ENCODE assay signal across 16 cellular contexts in genomic region chr12:131766382-131767107, GRCh38.
"Had no signal": no experiment of that assay in that cellular context is flagged by ENCODE, and none has a peak within 500 bp of the region (broad histone marks: within the 10 kb centered on the region; RNA-seq: fewer than 3 reads in every experiment).

No MANE protein-coding gene starts in this region.

- H3K9me3 ChIP-seq: colonic mucosa, tibial artery, uterus had no signal

- DNase-seq: activated CD4-positive, alpha-beta T cell treated with anti-CD3 and anti-CD28 coated beads for 4 hours; activated naive CD4-positive, alpha-beta T cell treated with anti-CD3 and anti-CD28 coated beads for 36 hours; colonic mucosa; effector memory CD4-positive, alpha-beta T cell; hippocampal formation; retina; T1000; tibial artery; uterus had no signal

- H3K27ac ChIP-seq: cardiac muscle cell, colonic mucosa, epithelial cell of prostate, parathyroid adenoma, tibial artery, uterus, VCaP had no signal

- H3K4me1 ChIP-seq: colonic mucosa, parathyroid adenoma, tibial artery, uterus had no signal

- H3K4me1 Mint-ChIP-seq: mesothelial cell of epicardium had no signal

- H3K4me3 Mint-ChIP-seq: activated naive CD4-positive, alpha-beta T cell treated with anti-CD3 and anti-CD28 coated beads for 36 hours; activated T-helper 1 cell treated with anti-CD3 and anti-CD28 coated beads, Interleukin-12 subunit alpha, Interleukin-12 subunit beta, Interleukin-2, Interleukin-4 antibody, amounts not matched to agents 30 ng/mL and 10 ng/mL and 1 ng/mL, durations not matched to agents 14 hours and 24 hours and 36 hours; mesothelial cell of epicardium had no signal

- H3K36me3 ChIP-seq: uterus had no signal

- H3K27ac Mint-ChIP-seq: activated naive CD4-positive, alpha-beta T cell treated with anti-CD3 and anti-CD28 coated beads for 36 hours; activated T-helper 1 cell treated with anti-CD3 and anti-CD28 coated beads, Interleukin-12 subunit alpha, Interleukin-12 subunit beta, Interleukin-2, Interleukin-4 antibody, amounts not matched to agents 30 ng/mL and 10 ng/mL and 1 ng/mL, durations not matched to agents 14 hours and 24 hours and 36 hours; mesothelial cell of epicardium had no signal

- H3K4me3 ChIP-seq: cardiac muscle cell, colonic mucosa, skin epidermis, tibial artery, uterus had no signal

- H3K27me3 ChIP-seq: cardiac muscle cell, colonic mucosa, tibial artery, uterus had no signal

- H3K9me3 Mint-ChIP-seq: activated naive CD4-positive, alpha-beta T cell treated with anti-CD3 and anti-CD28 coated beads for 36 hours; activated T-helper 1 cell treated with anti-CD3 and anti-CD28 coated beads, Interleukin-12 subunit alpha, Interleukin-12 subunit beta, Interleukin-2, Interleukin-4 antibody, amounts not matched to agents 30 ng/mL and 10 ng/mL and 1 ng/mL, durations not matched to agents 14 hours and 24 hours and 36 hours had no signal
